ENCODE assay signal across 34 cellular contexts in the genomic region with DNA sequence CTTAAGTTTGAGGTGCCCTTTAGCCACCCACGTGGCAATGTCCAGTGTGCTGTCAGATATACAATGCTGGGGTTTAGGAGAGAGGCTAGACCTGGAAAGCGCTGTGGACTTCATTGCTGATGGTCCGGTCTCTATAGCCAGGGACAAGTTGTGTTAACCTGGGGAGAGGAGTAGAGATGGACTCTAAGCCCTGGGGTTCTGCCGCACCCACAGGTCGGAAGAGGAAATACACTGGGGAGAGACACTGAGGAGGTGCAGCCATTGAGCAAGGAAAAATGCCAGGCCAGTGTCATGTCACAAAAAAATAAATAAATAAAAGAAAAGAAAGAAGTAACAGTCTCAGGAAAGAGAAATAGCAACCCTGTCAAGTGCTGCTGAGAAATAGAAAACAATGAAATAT.
"Had no signal": no experiment of that assay in that cellular context is flagged by ENCODE, and none has a peak within 500 bp of the region (broad histone marks: within the 10 kb centered on the region; RNA-seq: fewer than 3 reads in every experiment).

No MANE protein-coding gene starts in this region.

- H3K36me3 Mint-ChIP-seq: activated naive CD4-positive, alpha-beta T cell treated with anti-CD3 and anti-CD28 coated beads, Interleukin-2, amount 50 U/mL, for 24 hours; activated naive CD8-positive, alpha-beta T cell treated with anti-CD3 and anti-CD28 coated beads, Interleukin-2, amount 10 ng/mL, durations not matched to agents 7 days and 5 days had no signal

- DNase-seq: activated CD4-positive, alpha-beta T cell treated with anti-CD3 and anti-CD28 coated beads for 36 hours; activated CD4-positive, alpha-beta T cell treated with anti-CD3 and anti-CD28 coated beads, Interleukin-2, amount 10 ng/mL, durations not matched to agents 7 days and 5 days; activated CD4-positive, alpha-beta T cell treated with anti-CD3 and anti-CD28 coated beads, Interleukin-2, amount 50 U/mL, for 48 hours; activated CD8-positive, alpha-beta T cell treated with anti-CD3 and anti-CD28 coated beads, Interleukin-2, amount 10 ng/mL, durations not matched to agents 7 days and 5 days; activated gamma-delta T cell; activated naive CD4-positive, alpha-beta T cell treated with Interleukin-2 at 50 U/mL for 16 hours; activated naive CD8-positive, alpha-beta T cell treated with anti-CD3 and anti-CD28 coated beads, Interleukin-2, amount 10 ng/mL, durations not matched to agents 7 days and 5 days; activated T-cell treated with anti-CD3 and anti-CD28 coated beads, Interleukin-2, amount 50 U/mL, for 24 hours; amygdala; NCI-H1105; NCI-H1417 treated with DMSO at 0.1 percent for 48 hours; NCI-H187 treated with DMSO at 0.1 percent for 48 hours; NCI-H2081; NCI-H2171 treated with DMSO at 0.1 percent for 48 hours; NCI-H226; NCI-H446 treated with DMSO at 0.1 percent for 48 hours; NCI-H524; NCI-H69; NCI-H82; PC-3; Peyer's patch; RPMI8226; SHP77 treated with DMSO at 0.1 percent for 48 hours; SW 1271; T-helper 1 cell; T-helper 2 cell; T-helper 9 cell had no signal

- H3K27ac ChIP-seq: ascending aorta, cardiac muscle cell, Peyer's patch, SJSA1, VCaP had no signal

- H3K4me1 Mint-ChIP-seq: activated CD4-positive, alpha-beta T cell treated with anti-CD3 and anti-CD28 coated beads for 36 hours; activated CD4-positive, alpha-beta T cell treated with anti-CD3 and anti-CD28 coated beads, Interleukin-2, amount 10 ng/mL, durations not matched to agents 7 days and 5 days; activated naive CD4-positive, alpha-beta T cell treated with anti-CD3 and anti-CD28 coated beads, Interleukin-2, amount 50 U/mL, for 24 hours; activated naive CD8-positive, alpha-beta T cell treated with anti-CD3 and anti-CD28 coated beads, Interleukin-2, amount 10 ng/mL, durations not matched to agents 7 days and 5 days; central memory CD8-positive, alpha-beta T cell had no signal

- H3K4me3 ChIP-seq: ascending aorta, cardiac muscle cell, Peyer's patch, SJSA1 had no signal

- H3K4me3 Mint-ChIP-seq: activated CD4-positive, alpha-beta T cell treated with anti-CD3 and anti-CD28 coated beads for 36 hours; activated CD4-positive, alpha-beta T cell treated with anti-CD3 and anti-CD28 coated beads, Interleukin-2, amount 10 ng/mL, durations not matched to agents 7 days and 5 days; activated CD8-positive, alpha-beta T cell treated with anti-CD3 and anti-CD28 coated beads, Interleukin-2, amount 10 ng/mL, durations not matched to agents 7 days and 5 days; activated naive CD4-positive, alpha-beta T cell treated with anti-CD3 and anti-CD28 coated beads, Interleukin-2, amount 50 U/mL, for 24 hours; activated naive CD8-positive, alpha-beta T cell treated with anti-CD3 and anti-CD28 coated beads, Interleukin-2, amount 10 ng/mL, durations not matched to agents 7 days and 5 days; activated T-cell treated with anti-CD3 and anti-CD28 coated beads, Interleukin-2, amount 50 U/mL, for 24 hours; central memory CD8-positive, alpha-beta T cell had no signal

- H3K9me3 Mint-ChIP-seq: activated CD4-positive, alpha-beta T cell treated with anti-CD3 and anti-CD28 coated beads, Interleukin-2, amount 10 ng/mL, durations not matched to agents 7 days and 5 days; activated naive CD8-positive, alpha-beta T cell treated with anti-CD3 and anti-CD28 coated beads, Interleukin-2, amount 10 ng/mL, durations not matched to agents 7 days and 5 days; activated T-cell treated with anti-CD3 and anti-CD28 coated beads, Interleukin-2, amount 50 U/mL, for 24 hours; activated T-helper 2 cell treated with anti-CD3 and anti-CD28 coated beads, Interferon-gamma antibody, Interleukin-2, Interleukin-4, amounts not matched to agents 10 μg/mL and 5 μg/mL and 100 μg/mL, durations not matched to agents 14 hours and 24 hours and 36 hours had no signal

- H3K36me3 ChIP-seq: ascending aorta, cardiac muscle cell, Peyer's patch, SJSA1 had no signal

- H3K27ac Mint-ChIP-seq: activated CD4-positive, alpha-beta T cell treated with anti-CD3 and anti-CD28 coated beads for 36 hours; activated CD4-positive, alpha-beta T cell treated with anti-CD3 and anti-CD28 coated beads, Interleukin-2, amount 10 ng/mL, durations not matched to agents 7 days and 5 days; activated CD8-positive, alpha-beta T cell treated with anti-CD3 and anti-CD28 coated beads, Interleukin-2, amount 10 ng/mL, durations not matched to agents 7 days and 5 days; activated naive CD4-positive, alpha-beta T cell treated with anti-CD3 and anti-CD28 coated beads, Interleukin-2, amount 50 U/mL, for 24 hours; activated naive CD8-positive, alpha-beta T cell treated with anti-CD3 and anti-CD28 coated beads, Interleukin-2, amount 10 ng/mL, durations not matched to agents 7 days and 5 days; activated T-cell treated with anti-CD3 and anti-CD28 coated beads, Interleukin-2, amount 50 U/mL, for 24 hours; activated T-helper 2 cell treated with anti-CD3 and anti-CD28 coated beads, Interferon-gamma antibody, Interleukin-2, Interleukin-4, amounts not matched to agents 10 μg/mL and 5 μg/mL and 100 μg/mL, durations not matched to agents 14 hours and 24 hours and 36 hours had no signal

- H3K4me1 ChIP-seq: ascending aorta, Peyer's patch, SJSA1 had no signal

- H3K9me3 ChIP-seq: ascending aorta, Peyer's patch, SJSA1 had no signal

- H3K27me3 ChIP-seq: ascending aorta, cardiac muscle cell, Peyer's patch had no signal

- H3K27me3 Mint-ChIP-seq: activated naive CD4-positive, alpha-beta T cell treated with anti-CD3 and anti-CD28 coated beads, Interleukin-2, amount 50 U/mL, for 24 hours; activated naive CD8-positive, alpha-beta T cell treated with anti-CD3 and anti-CD28 coated beads, Interleukin-2, amount 10 ng/mL, durations not matched to agents 7 days and 5 days; activated T-cell treated with anti-CD3 and anti-CD28 coated beads, Interleukin-2, amount 50 U/mL, for 24 hours; central memory CD8-positive, alpha-beta T cell had no signal
